In the genomic region with DNA sequence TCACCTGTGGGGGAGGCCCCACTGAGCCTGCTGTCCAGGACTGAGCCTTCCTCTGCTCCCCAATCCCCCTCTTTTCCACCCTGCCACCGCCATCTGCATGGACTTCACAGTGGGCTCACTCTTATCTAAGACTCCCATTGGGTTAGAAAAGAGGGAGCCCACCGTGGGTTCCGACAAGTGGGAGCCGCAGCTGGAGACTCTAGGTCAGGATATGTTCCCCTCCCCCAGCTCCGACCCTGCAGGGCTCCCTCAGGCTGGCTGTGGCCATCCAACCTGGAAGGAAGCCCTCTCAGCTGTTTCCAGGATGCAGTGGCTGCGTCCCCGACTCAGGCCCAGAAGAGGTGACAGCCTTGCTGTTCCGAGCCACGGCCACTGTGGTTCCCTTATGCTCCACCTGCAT, we compare ENCODE assay signal across 18 cellular contexts. TPM values are rescaled to one million over a fixed set of nuclear protein-coding genes. Genes with fewer than 3 reads are reported as not detected.
DNase-seq lines count a peak whose midpoint lies in the region; ATAC-seq and TF ChIP-seq lines count a peak whose summit lies in the region.
"Had no signal": no experiment of that assay in that cellular context is flagged by ENCODE, and none has a peak within 500 bp of the region (broad histone marks: within the 10 kb centered on the region; RNA-seq: fewer than 3 reads in every experiment).

No MANE protein-coding gene starts in this region.

- no peak overlapping the region for H2BK12ac ChIP-seq in trophoblast cell (ENCODE audit: low read length)

- no peak overlapping the region for H2BK20ac ChIP-seq in IMR-90 (ENCODE audit: low read depth, low read length)

- WGBS in IMR-90 (ENCODE audit: extremely low coverage in 2 of 2, insufficient read length in 1 of 2), 2 experiments = 90% methylated on average over 2 of the region's 9 CpGs; no CpG with 5 or more reads in 1 of the 2 experiments
- 82% methylated on average over 9 of the region's 9 CpGs for WGBS in esophagus muscularis mucosa
- 67 to 85% (median 73%) methylated on average over 9 of the region's 9 CpGs for WGBS in spleen, 5 donors
- WGBS in trophoblast cell (ENCODE audit: extremely low coverage, insufficient coverage, insufficient read length) = no CpG with 5 or more reads among the region's 9 CpGs

- H3K4me1 Mint-ChIP-seq in CD8-positive, alpha-beta T cell (ENCODE audit: low read depth) = peaks cover 17% of the 10 kb centered on the region

- H3K27ac ChIP-seq in CD8-positive, alpha-beta T cell (ENCODE audit: low read depth, low read length) = no peak overlapping the region
- H3K27ac ChIP-seq in IMR-90 (ENCODE audit: insufficient read depth, low read length) (no peak overlapping the region), esophagus muscularis mucosa (replicated peaks in 1 of 4) (peak overlapping the region; percentile 22 to 34 (median 25)), spleen (peak overlapping the region; percentile 13 to 93 (median 75)), trophoblast cell (ENCODE audit: low read depth, low read length) (no peak overlapping the region), osteoblast (ENCODE audit: low read depth, low read length) (no peak overlapping the region)

- H3K23ac ChIP-seq in IMR-90 (ENCODE audit: low read depth, low read length) (no peak overlapping the region), trophoblast cell (ENCODE audit: low read length) (no peak overlapping the region)

- H3K36me3 Mint-ChIP-seq in CD8-positive, alpha-beta T cell = no peaks in the 10 kb centered on the region

- no peak overlapping the region for H3K4me3 ChIP-seq in CD8-positive, alpha-beta T cell (ENCODE audit: low read depth, low read length)
- H3K4me3 ChIP-seq in IMR-90 (ENCODE audit: insufficient read depth, low read depth, low read length) = no peak overlapping the region
- H3K4me3 ChIP-seq in esophagus muscularis mucosa = no peak overlapping the region
- H3K4me3 ChIP-seq in spleen = no peak overlapping the region
- no peak overlapping the region for H3K4me3 ChIP-seq in trophoblast cell (ENCODE audit: low read depth, low read length)
- no peak overlapping the region for H3K4me3 ChIP-seq in osteoblast (ENCODE audit: insufficient read depth, low read length)
- H3K4me3 ChIP-seq: MG63 had no signal

- DNase-seq in CD8-positive, alpha-beta T cell = no peak
- DNase-seq in IMR-90 (no peak), esophagus muscularis mucosa (ENCODE audit: extremely low spot score) (no peak), spleen (peak; percentile 68), trophoblast cell (no peak), NCI-H82 treated with DMSO at 0.1 percent for 48 hours (lab: John Stamatoyannopoulos, UW; ENCODE audit: unreplicated experiment) (no peak), osteoblast (ENCODE audit: insufficient read length, low spot score, missing footprints) (no peak)
- DNase-seq: BE2C, EL, HFFc6, MG63, NCI-H1105, NCI-H1694 treated with DMSO at 0.1 percent for 48 hours, NCI-H446, NCI-H82, SHP77 treated with DMSO at 0.1 percent for 48 hours had no signal

- H4K91ac ChIP-seq in IMR-90 (ENCODE audit: insufficient read depth, low read depth, low read length) (no peak overlapping the region), trophoblast cell (ENCODE audit: low read depth, low read length) (no peak overlapping the region)

- in situ Hi-C loops in IMR-90 (cut with MboI; ENCODE audit: low sequenced_read_pairs) = no loop called here

- TF ChIP-seq RAD21 in IMR-90 (IDR thresholded peaks at IDR 0.05; ENCODE audit: low read length) = no peak

- no peaks in the 10 kb centered on the region for H3K9me3 ChIP-seq in CD8-positive, alpha-beta T cell (ENCODE audit: low read length)
- H3K9me3 ChIP-seq in IMR-90 (ENCODE audit: control insufficient read depth, insufficient read depth, low read length) (no peaks in the 10 kb centered on the region), esophagus muscularis mucosa (no peaks in the 10 kb centered on the region), spleen (no peaks in the 10 kb centered on the region), trophoblast cell (ENCODE audit: insufficient read depth, low read depth, low read length) (no peaks in the 10 kb centered on the region), osteoblast (ENCODE audit: low read depth, low read length) (no peaks in the 10 kb centered on the region)
- H3K9me3 ChIP-seq: BE2C, MG63 had no signal

- H2BK120ac ChIP-seq in IMR-90 (ENCODE audit: low read depth, low read length) = no peak overlapping the region
- no peak overlapping the region for H2BK120ac ChIP-seq in trophoblast cell (ENCODE audit: insufficient read depth, low read length, poor library complexity)

- H3K56ac ChIP-seq in IMR-90 (ENCODE audit: extremely low read depth, insufficient read depth, low read length) = no peak overlapping the region

- H2BK15ac ChIP-seq in IMR-90 (ENCODE audit: low read depth, low read length) = no peak overlapping the region

- H4K12ac ChIP-seq in trophoblast cell (ENCODE audit: low read depth, low read length) = no peak overlapping the region

- peaks cover 7% of the 10 kb centered on the region for H3K27me3 Mint-ChIP-seq in CD8-positive, alpha-beta T cell (ENCODE audit: low read depth)

- H3K9ac ChIP-seq in IMR-90 (ENCODE audit: low read depth, low read length) (no peak overlapping the region), trophoblast cell (ENCODE audit: low read length) (no peak overlapping the region)

- H3K4me2 ChIP-seq in IMR-90 (ENCODE audit: low read depth, low read length) = no peak overlapping the region
- H3K4me2 ChIP-seq in trophoblast cell (ENCODE audit: low read length) = no peak overlapping the region
- H3K4me2 ChIP-seq in osteoblast (ENCODE audit: insufficient read depth, low read length) = no peak overlapping the region

- no peak for TF ChIP-seq EP300 in esophagus muscularis mucosa (IDR thresholded peaks at IDR 0.05)

- peak overlapping the region; percentile 26 for H2AK9ac ChIP-seq in IMR-90 (replicated peaks; ENCODE audit: low read depth, low read length, poor library complexity)

- H2BK5ac ChIP-seq in IMR-90 (ENCODE audit: low read depth, low read length, poor library complexity, severe bottlenecking) = no peak overlapping the region
- H2BK5ac ChIP-seq in trophoblast cell (ENCODE audit: low read depth, low read length, poor library complexity) = no peak overlapping the region

- H3K79me2 ChIP-seq in trophoblast cell (ENCODE audit: control insufficient read depth, insufficient read depth, low read length, poor library complexity) (peaks cover 8% of the 10 kb centered on the region), osteoblast (ENCODE audit: insufficient read depth, low read length) (no peaks in the 10 kb centered on the region)

- H4K8ac ChIP-seq in IMR-90 (ENCODE audit: low read depth in 2 of 2, low read length in 2 of 2) (no peak overlapping the region), trophoblast cell (ENCODE audit: low read depth, low read length) (no peak overlapping the region)

- no peaks in the 10 kb centered on the region for H3K9me3 Mint-ChIP-seq in CD8-positive, alpha-beta T cell
- H3K9me3 Mint-ChIP-seq: HFFc6 had no signal

- dilution Hi-C loops in IMR-90 (cut with HindIII; ENCODE audit: low sequenced_read_pairs, unreplicated experiment) = no loop called here

- H3K27me3 ChIP-seq in CD8-positive, alpha-beta T cell (ENCODE audit: insufficient read depth, low read length) = peaks cover 8% of the 10 kb centered on the region
- H3K27me3 ChIP-seq in IMR-90 (ENCODE audit: control insufficient read depth, insufficient read depth, low read length) (peaks cover 38% of the 10 kb centered on the region), esophagus muscularis mucosa (peaks cover 10 to 42% (median 14%) of the 10 kb centered on the region in 4 donors), spleen (replicated peaks in 1 of 7) (peaks cover 2 to 27% (median 16%) of the 10 kb centered on the region in 7 donors), trophoblast cell (ENCODE audit: insufficient read depth, low read length) (no peaks in the 10 kb centered on the region), osteoblast (ENCODE audit: insufficient read depth, low read length) (peaks cover 21% of the 10 kb centered on the region)
- H3K27me3 ChIP-seq: MG63 had no signal

- intact Hi-C loops in CD8-positive, alpha-beta T cell (cut with DNase I, micrococcal nuclease) = no loop called here
- intact Hi-C loops in IMR-90 (cut with micrococcal nuclease) = no loop called here
- intact Hi-C loops in esophagus muscularis mucosa (cut with DNase I) = no loop called here
- intact Hi-C loops in spleen (cut with DNase I; ENCODE audit: low total_unique reads) = no loop called here

- no peak overlapping the region for H3K14ac ChIP-seq in IMR-90 (replicated peaks; ENCODE audit: low read depth, low read length)
- H3K14ac ChIP-seq in trophoblast cell (ENCODE audit: low read length) = no peak overlapping the region

- H3K27ac Mint-ChIP-seq in CD8-positive, alpha-beta T cell = peak overlapping the region; percentile 27
- H3K27ac Mint-ChIP-seq: HFFc6 had no signal

- no peak for ATAC-seq in CD8-positive, alpha-beta T cell
- ATAC-seq in IMR-90 (ENCODE audit: low read depth) (no peak), GM18511 (IDR thresholded peaks at IDR 0.05; ENCODE audit: unreplicated experiment) (no peak)

- peaks cover 16% of the 10 kb centered on the region for H3K4me1 ChIP-seq in CD8-positive, alpha-beta T cell (ENCODE audit: insufficient read depth, low read length)
- H3K4me1 ChIP-seq in IMR-90 (ENCODE audit: control insufficient read depth, insufficient read depth, low read length) (peaks cover 5% of the 10 kb centered on the region; the same call in 1 of the 2 replicates), esophagus muscularis mucosa (peaks cover 11 to 30% (median 21%) of the 10 kb centered on the region in 4 donors), spleen (peaks cover 21 to 92% (median 66%) of the 10 kb centered on the region in 6 donors), trophoblast cell (ENCODE audit: control insufficient read depth in 1 of 2, insufficient read depth in 2 of 2, low read length in 2 of 2) (peaks cover 20 to 21% of the 10 kb centered on the region in 2 experiments), osteoblast (ENCODE audit: insufficient read depth, low read length) (peaks cover 15% of the 10 kb centered on the region)
- H3K4me1 ChIP-seq: BE2C had no signal

- CTCF ChIA-PET in CD8-positive, alpha-beta T cell (lab: Charles Lee) = interaction anchor here (0.7 to 1.6 kb wide), 3 partner anchors 8 to 44 kb away, joined by 3 to 5 read pairs (median 3); no protein-coding TSS in a partner anchor
- CTCF ChIA-PET in IMR-90 (lab: Yijun Ruan, JAX) = no interaction called here

- no peak for TF ChIP-seq CTCF in CD8-positive, alpha-beta T cell (IDR thresholded peaks at IDR 0.05)
- no peak for TF ChIP-seq CTCF in IMR-90 (conservative IDR thresholded peaks at IDR 0.05; ENCODE audit: low read depth, low read length)
- TF ChIP-seq CTCF in esophagus muscularis mucosa (IDR thresholded peaks at IDR 0.05) = no peak
- no peak for TF ChIP-seq CTCF in spleen (IDR thresholded peaks at IDR 0.05 in 8 of 11, conservative IDR thresholded peaks at IDR 0.05 in 3 of 11)
- TF ChIP-seq CTCF in osteoblast (IDR thresholded peaks at IDR 0.05; ENCODE audit: extremely low read depth, low read depth, low read length) = no peak

- H3K79me1 ChIP-seq in IMR-90 (ENCODE audit: low read depth in 1 of 2, low read length in 2 of 2) = no peaks in the 10 kb centered on the region
- peaks cover 6% of the 10 kb centered on the region for H3K79me1 ChIP-seq in trophoblast cell (ENCODE audit: low read length)

- TF ChIP-seq POLR2A in IMR-90 (IDR thresholded peaks at IDR 0.05; ENCODE audit: low read depth, low read length) = no peak
- TF ChIP-seq POLR2A in esophagus muscularis mucosa (IDR thresholded peaks at IDR 0.05; ENCODE audit: low read depth) = no peak
- no peak for TF ChIP-seq POLR2A in spleen (IDR thresholded peaks at IDR 0.05)

- H4K5ac ChIP-seq in IMR-90 (ENCODE audit: low read depth, low read length) = no peak overlapping the region

- BruUV-seq in IMR-90 (replicated peaks; lab: Mats Ljungman, UMichigan) = no TSS peak

- POLR2A ChIA-PET in CD8-positive, alpha-beta T cell (lab: Charles Lee) = no interaction called here
- POLR2A ChIA-PET in IMR-90 (lab: Charles Lee; ENCODE audit: unreplicated experiment) = no interaction called here

- no peak overlapping the region for H2AFZ ChIP-seq in IMR-90 (replicated peaks; ENCODE audit: low read length, poor library complexity)
- no peak overlapping the region for H2AFZ ChIP-seq in trophoblast cell (ENCODE audit: insufficient read depth, low read length, poor library complexity)
- no peak overlapping the region for H2AFZ ChIP-seq in osteoblast (ENCODE audit: low read length)

- no peak overlapping the region for H3K4me3 Mint-ChIP-seq in CD8-positive, alpha-beta T cell
- H3K4me3 Mint-ChIP-seq: HFFc6 had no signal

- H2AK5ac ChIP-seq in IMR-90 (ENCODE audit: low read depth, low read length) (no peak overlapping the region), trophoblast cell (ENCODE audit: low read length) (no peak overlapping the region)

- H3K18ac ChIP-seq in IMR-90 (ENCODE audit: low read depth, low read length) = no peak overlapping the region
- H3K18ac ChIP-seq in trophoblast cell (ENCODE audit: low read length) = no peak overlapping the region

- H3K4ac ChIP-seq in IMR-90 (ENCODE audit: low read depth, low read length) = no peak overlapping the region
- no peak overlapping the region for H3K4ac ChIP-seq in trophoblast cell (ENCODE audit: low read depth, low read length)

- H3K9me1 ChIP-seq in IMR-90 (ENCODE audit: insufficient read depth, low read length) = 0 out of 2 replicates have a peak, but pooled peaks cover 3% of the 10 kb centered on the region

- H4K20me1 ChIP-seq in IMR-90 (ENCODE audit: insufficient read depth, low read length) (no peaks in the 10 kb centered on the region), osteoblast (ENCODE audit: insufficient read depth, low read length) (no peaks in the 10 kb centered on the region)

- no peaks in the 10 kb centered on the region for H3K36me3 ChIP-seq in CD8-positive, alpha-beta T cell (ENCODE audit: insufficient read depth, low read length)
- H3K36me3 ChIP-seq in IMR-90 (ENCODE audit: control insufficient read depth, insufficient read depth, low read length) (no peaks in the 10 kb centered on the region), esophagus muscularis mucosa (no peaks in the 10 kb centered on the region), spleen (no peaks in the 10 kb centered on the region), trophoblast cell (ENCODE audit: control insufficient read depth in 1 of 2, insufficient read depth in 2 of 2, low read length in 2 of 2) (peaks cover 0 to 4% of the 10 kb centered on the region in 2 experiments), osteoblast (ENCODE audit: insufficient read depth, low read length) (no peaks in the 10 kb centered on the region)
- H3K36me3 ChIP-seq: BE2C, MG63 had no signal

RNA-seq across cellular contexts. Expression of gene WDR86, which starts 4.8 kb away (rescaled TPM):
- 1 to 10 TPM; 5.7 to 6.5 TPM for total RNA-seq in CD8-positive, alpha-beta T cell
- total RNA-seq in IMR-90 (2012; rRNA removed) (not detected in 2 replicates), esophagus muscularis mucosa (10 to 100 TPM in 2 of 4 donors, 1 to 10 TPM in 2; 5.4 to 11.8 (median 9.6) TPM), spleen (10 to 100 TPM; 15.4 to 71.9 (median 58.1) TPM), osteoblast (8.5 and 15.6 TPM in 2 replicates)
- polyA plus RNA-seq in IMR-90 (2012; rRNA removed) (not detected in 2 replicates), spleen (10 to 100 TPM in 1 of 3 donors, 1 to 10 TPM in 2; 2.8 to 29.5 (median 8.6) TPM)
- 0.11 TPM in 1 of 2 replicates, not detected in the other for polyA plus RNA-seq in IMR-90 (2012; cell fraction: cytosol; rRNA removed)
- 0.39 and 0.52 TPM in 2 replicates for polyA plus RNA-seq in IMR-90 (2012; cell fraction: nucleus; rRNA removed; ENCODE audit: low replicate concordance)
- polyA plus RNA-seq in trophoblast cell (2013) = 6.0 and 7.3 TPM in 2 replicates
- total RNA-seq: HFFc6 had no signal

RNA-seq across cellular contexts. Expression of gene CRYGN, which starts 34.9 kb away (rescaled TPM):
- not detected for total RNA-seq in CD8-positive, alpha-beta T cell
- total RNA-seq in IMR-90 (2012; rRNA removed) (not detected in 2 replicates), esophagus muscularis mucosa (1 to 10 TPM in 1 of 4 donors, under 1 TPM in 3; under 0.01 to 1.3 (median 0.25) TPM), spleen (1 to 10 TPM in 3 of 7 donors, under 1 TPM in 3, not detected in 1; 0.17 to 2.5 (median 0.92) TPM), osteoblast (0.59 and 0.72 TPM in 2 replicates)
- polyA plus RNA-seq in IMR-90 (2012; rRNA removed) (not detected in 2 replicates), spleen (under 1 TPM; 0.27 to 0.72 (median 0.32) TPM)
- polyA plus RNA-seq in IMR-90 (2012; cell fraction: cytosol; rRNA removed) = not detected in 2 replicates
- 0.12 and 0.14 TPM in 2 replicates for polyA plus RNA-seq in IMR-90 (2012; cell fraction: nucleus; rRNA removed; ENCODE audit: low replicate concordance)
- polyA plus RNA-seq in trophoblast cell (2013) = 0.16 and 0.26 TPM in 2 replicates
- total RNA-seq: HFFc6 had no signal
- polyA plus RNA-seq: AG04450 had no signal

Comparison
In these comparisons a context has a peak if more than half of its experiments do, and no peak if none do; other contexts are left out.
1. H3K27ac ChIP-seq: peak in esophagus muscularis mucosa (4 of 4) and spleen (8 of 8); none in CD8-positive, alpha-beta T cell (single experiment), IMR-90 (single experiment), trophoblast cell (single experiment) and osteoblast (single experiment).